8 cellular contexts compared by ENCODE assay signal in the genomic region with DNA sequence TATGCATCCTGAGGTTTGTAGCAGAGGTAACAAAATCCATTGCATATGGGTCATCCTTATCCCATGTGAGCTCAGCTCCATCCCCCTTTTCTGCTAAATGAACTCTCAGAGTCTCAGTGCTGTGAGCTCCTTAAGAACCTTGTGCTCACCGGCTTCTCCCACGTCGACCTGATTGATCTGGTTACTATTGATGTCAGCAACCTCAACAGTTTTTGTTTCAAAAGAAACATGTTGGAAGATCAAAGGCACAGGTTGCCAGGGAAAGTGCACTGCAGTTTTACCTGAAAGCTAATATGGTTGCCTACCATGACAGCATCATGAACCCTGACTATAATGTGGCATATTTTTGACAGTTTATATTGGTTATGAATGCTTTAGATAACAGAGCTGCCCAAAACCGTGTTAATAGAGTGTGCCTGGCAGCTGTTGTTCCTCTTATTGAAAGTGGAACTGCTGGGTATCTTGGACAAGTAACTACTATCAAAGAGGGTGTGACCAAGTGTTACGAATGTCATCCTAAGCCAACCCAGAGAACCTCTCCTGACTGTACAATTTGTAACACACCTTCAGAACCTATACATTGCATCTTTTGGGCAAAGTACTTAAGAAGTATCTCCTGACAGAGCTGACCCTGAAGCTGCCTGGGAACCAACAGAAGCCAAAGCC.
DNase-seq lines count a peak whose midpoint lies in the region; ATAC-seq and TF ChIP-seq lines count a peak whose summit lies in the region.

No MANE protein-coding gene starts in this region.

- H3K27me3 ChIP-seq in MG63, result no peaks in the 10 kb centered on the region
- H3K27me3 ChIP-seq in neuronal stem cell (ENCODE audit: control insufficient read depth in 3 of 3, insufficient read depth in 3 of 3, low read depth in 1 of 3, low read length in 3 of 3), result no peaks in the 10 kb centered on the region

- no peak overlapping the region for H4K91ac ChIP-seq in neuronal stem cell (ENCODE audit: low read depth, low read length, poor library complexity)

- H3K4me3 Mint-ChIP-seq in progenitor cell of endocrine pancreas (ENCODE audit: low read depth) (no peak overlapping the region), chondrocyte (ENCODE audit: unreplicated experiment) (no peak overlapping the region)

- peaks cover 3% of the 10 kb centered on the region; the same call in 1 of the 2 replicates for H3K9me3 ChIP-seq in MG63
- H3K9me3 ChIP-seq in neuronal stem cell (replicated peaks in 1 of 2; ENCODE audit: control insufficient read depth in 2 of 2, insufficient read depth in 1 of 2, low read depth in 1 of 2, low read length in 2 of 2), result peaks cover 2 to 20% of the 10 kb centered on the region in 2 donors

- H3K36me3 Mint-ChIP-seq in progenitor cell of endocrine pancreas (ENCODE audit: insufficient read depth) (peaks cover 12% of the 10 kb centered on the region), chondrocyte (ENCODE audit: low read depth) (no peaks in the 10 kb centered on the region)

- H2BK15ac ChIP-seq in neuronal stem cell (ENCODE audit: low read length), result no peak overlapping the region

- no peak overlapping the region for H2BK5ac ChIP-seq in neuronal stem cell (ENCODE audit: low read length)

- H3K27ac Mint-ChIP-seq in progenitor cell of endocrine pancreas (peak overlapping the region; percentile 53), chondrocyte (ENCODE audit: unreplicated experiment) (no peak overlapping the region)

- H3K4me1 Mint-ChIP-seq in progenitor cell of endocrine pancreas (ENCODE audit: low read depth) (no peaks in the 10 kb centered on the region), chondrocyte (ENCODE audit: low read depth) (peaks cover 2% of the 10 kb centered on the region)

- ATAC-seq in HG03045 (IDR thresholded peaks at IDR 0.05; ENCODE audit: unreplicated experiment) (peak; percentile 51), GM18861 (IDR thresholded peaks at IDR 0.05; ENCODE audit: unreplicated experiment) (no peak)

- H3K4me1 ChIP-seq in neuronal stem cell (ENCODE audit: control insufficient read depth in 2 of 2, insufficient read depth in 1 of 2, low read depth in 1 of 2, low read length in 2 of 2), result no peaks in the 10 kb centered on the region

- no peak overlapping the region for H2AK5ac ChIP-seq in neuronal stem cell (ENCODE audit: low read depth, low read length)

- H3K36me3 ChIP-seq in MG63, result no peaks in the 10 kb centered on the region
- H3K36me3 ChIP-seq in neuronal stem cell (replicated peaks in 1 of 2; ENCODE audit: control insufficient read depth in 2 of 2, insufficient read depth in 2 of 2, low read length in 2 of 2), result no peaks in the 10 kb centered on the region

- H3K9me3 Mint-ChIP-seq in progenitor cell of endocrine pancreas (ENCODE audit: low read depth) (peaks cover 15% of the 10 kb centered on the region), chondrocyte (ENCODE audit: low read depth) (peaks cover 7% of the 10 kb centered on the region)

- no peak overlapping the region for H3K4me3 ChIP-seq in MG63
- no peak overlapping the region for H3K4me3 ChIP-seq in neuronal stem cell (ENCODE audit: low read length in 2 of 2)

- no peak overlapping the region for H3K23ac ChIP-seq in neuronal stem cell (ENCODE audit: low read depth, low read length, poor library complexity)

- in situ Hi-C loops in GM13976 (cut with MboI; ENCODE audit: low sequenced_read_pairs, unreplicated experiment), result no loop called here

- DNase-seq in GM13976 (ENCODE audit: low spot score), result peak; percentile 12
- DNase-seq in activated CD4-positive, alpha-beta T cell treated with anti-CD3 and anti-CD28 coated beads, Interleukin-2, amount 50 U/mL, for 48 hours, result peak; percentile 38 to 54
- no peak for DNase-seq in progenitor cell of endocrine pancreas (ENCODE audit: low spot score, unreplicated experiment)
- no peak for DNase-seq in MG63
- DNase-seq in chondrocyte (ENCODE audit: low spot score), result no peak
- no peak for DNase-seq in neuronal stem cell (ENCODE audit: low spot score)

- H3K18ac ChIP-seq in neuronal stem cell (ENCODE audit: low read length), result no peak overlapping the region

- no peak overlapping the region for H3K9ac ChIP-seq in neuronal stem cell (ENCODE audit: low read depth, low read length, poor library complexity)

- no peaks in the 10 kb centered on the region for H3K79me1 ChIP-seq in neuronal stem cell (ENCODE audit: low read depth, low read length)

- H3K4me2 ChIP-seq in neuronal stem cell (ENCODE audit: insufficient read depth, low read length, poor library complexity, severe bottlenecking), result no peak overlapping the region

- H3K14ac ChIP-seq in neuronal stem cell (ENCODE audit: low read length), result no peak overlapping the region

- no peak overlapping the region for H2BK120ac ChIP-seq in neuronal stem cell (ENCODE audit: low read depth, low read length)

- H3K4ac ChIP-seq in neuronal stem cell (ENCODE audit: low read length), result no peak overlapping the region

- H2AFZ ChIP-seq in neuronal stem cell (ENCODE audit: low read length), result no peak overlapping the region

- TF ChIP-seq CTCF in GM13976 (IDR thresholded peaks at IDR 0.05; ENCODE audit: borderline replicate concordance, control extremely low read depth, extremely low read depth, insufficient read depth, missing control alignments) (no peak), progenitor cell of endocrine pancreas (IDR thresholded peaks at IDR 0.05; ENCODE audit: unreplicated experiment) (no peak), chondrocyte (IDR thresholded peaks at IDR 0.05) (no peak)

- H4K8ac ChIP-seq in neuronal stem cell (ENCODE audit: low read depth, low read length), result no peak overlapping the region

- H3K27me3 Mint-ChIP-seq in progenitor cell of endocrine pancreas, result no peaks in the 10 kb centered on the region
- no peaks in the 10 kb centered on the region for H3K27me3 Mint-ChIP-seq in chondrocyte (ENCODE audit: low read depth)

- WGBS in neuronal stem cell (ENCODE audit: extremely low coverage in 2 of 2, insufficient read length in 2 of 2, insufficient replicate concordance in 1 of 2), 2 donors, result no CpG with 5 or more reads among the region's 5 CpGs

- no peak overlapping the region for H2BK12ac ChIP-seq in neuronal stem cell (ENCODE audit: low read length)

- no peak overlapping the region for H3K27ac ChIP-seq in neuronal stem cell (replicated peaks; ENCODE audit: low read length)

Comparison
In these comparisons a context has a peak if more than half of its experiments do, and no peak if none do; other contexts are left out.
1. DNase-seq: peak in GM13976 (single experiment) and activated CD4-positive, alpha-beta T cell treated with anti-CD3 and anti-CD28 coated beads, Interleukin-2, amount 50 U/mL, for 48 hours (2 of 2); none in progenitor cell of endocrine pancreas (single experiment), MG63 (single experiment), chondrocyte (single experiment) and neuronal stem cell (single experiment).